17 cellular contexts compared by ENCODE assay signal in genomic region chr4:130026185-130026584, GRCh38.
DNase-seq lines count a peak whose midpoint lies in the region; ATAC-seq and TF ChIP-seq lines count a peak whose summit lies in the region.
"Had no signal": no experiment of that assay in that cellular context is flagged by ENCODE, and none has a peak within 500 bp of the region (broad histone marks: within the 10 kb centered on the region; RNA-seq: fewer than 3 reads in every experiment).

No MANE protein-coding gene starts in this region.

- 0% methylated on average over 1 of the region's 1 CpG for WGBS in ectodermal cell, 2 experiments
- 87 to 94% methylated on average over 1 of the region's 1 CpG for WGBS in body of pancreas, 2 donors

- ATAC-seq in body of pancreas: no peak
- ATAC-seq: A549; activated CD8-positive, alpha-beta T cell treated with anti-CD3 and anti-CD28 coated beads, Interleukin-2, amount 10 ng/mL, durations not matched to agents 7 days and 5 days; CD8-positive, alpha-beta T cell; foreskin keratinocyte had no signal

- H3K36me3 ChIP-seq in ectodermal cell (ENCODE audit: control insufficient read depth, insufficient read depth, low read length) (no peaks in the 10 kb centered on the region), body of pancreas (replicated peaks in 1 of 2; ENCODE audit: insufficient read depth in 1 of 2, low read depth in 2 of 2) (no peaks in the 10 kb centered on the region)
- H3K36me3 ChIP-seq: tibial artery had no signal

- intact Hi-C loops in body of pancreas (cut with DNase I) (no loop called here), dorsolateral prefrontal cortex (cut with DNase I) (no loop called here)

- H3K4me3 ChIP-seq in ectodermal cell (ENCODE audit: insufficient read depth, low read depth, low read length) (no peak overlapping the region), body of pancreas (no peak overlapping the region), dorsolateral prefrontal cortex (no peak overlapping the region)
- H3K4me3 ChIP-seq: A549, PC-9, tibial artery had no signal

- H3K27ac ChIP-seq in ectodermal cell (ENCODE audit: insufficient read depth, low read depth, low read length, poor library complexity, severe bottlenecking) (peak overlapping the region; percentile 16), body of pancreas (no peak overlapping the region), dorsolateral prefrontal cortex (no peak overlapping the region)
- H3K27ac ChIP-seq: A549, foreskin keratinocyte, PC-9, tibial artery had no signal

- no peak for TF ChIP-seq CTCF in body of pancreas (IDR thresholded peaks at IDR 0.05)
- no peak for TF ChIP-seq CTCF in dorsolateral prefrontal cortex (IDR thresholded peaks at IDR 0.05 in 54 of 56, conservative IDR thresholded peaks at IDR 0.05 in 2 of 56; ENCODE audit: low read depth in 1 of 56, partially characterized antibody in 56 of 56)

- H3K4me1 ChIP-seq in ectodermal cell (ENCODE audit: control insufficient read depth, insufficient read depth, low read length) (peaks cover 5% of the 10 kb centered on the region), body of pancreas (no peaks in the 10 kb centered on the region)
- H3K4me1 ChIP-seq: A549, foreskin keratinocyte, tibial artery had no signal

- peak; percentile 99 for DNase-seq in DMS153 (lab: John Stamatoyannopoulos, UW)
- DNase-seq in NCI-H1417 treated with DMSO at 0.1 percent for 48 hours (lab: John Stamatoyannopoulos, UW): peak; percentile 98
- DNase-seq in NCI-H345 (lab: John Stamatoyannopoulos, UW): peak; percentile 94
- no peak for DNase-seq in NOMO-1 treated with DMSO at 0.1 percent for 48 hours (lab: John Stamatoyannopoulos, UW; ENCODE audit: unreplicated experiment)
- DNase-seq in body of pancreas: no peak
- no peak for DNase-seq in HT-29 (ENCODE audit: low spot score)
- no peak for DNase-seq in dorsolateral prefrontal cortex
- DNase-seq: activated CD8-positive, alpha-beta T cell treated with anti-CD3 and anti-CD28 coated beads, Interleukin-2, amount 10 ng/mL, durations not matched to agents 7 days and 5 days; caudate nucleus; CD8-positive, alpha-beta T cell; foreskin keratinocyte; nucleus accumbens; PC-9; stimulated activated CD4-positive, alpha-beta T cell treated with anti-CD3 and anti-CD28 coated beads, Interleukin-4, amount 100 ng/mL, for 24 hours; tibial artery had no signal

- H3K9me3 ChIP-seq in ectodermal cell (ENCODE audit: control insufficient read depth, low read length) (no peaks in the 10 kb centered on the region), body of pancreas (no peaks in the 10 kb centered on the region)
- H3K9me3 ChIP-seq: A549, tibial artery had no signal

- TF ChIP-seq POLR2A in body of pancreas (IDR thresholded peaks at IDR 0.05): no peak

- H3K27me3 ChIP-seq in ectodermal cell (ENCODE audit: control insufficient read depth, insufficient read depth, low read length, poor library complexity, severe bottlenecking): no peaks in the 10 kb centered on the region
- no peaks in the 10 kb centered on the region for H3K27me3 ChIP-seq in body of pancreas
- H3K27me3 ChIP-seq in dorsolateral prefrontal cortex: no peaks in the 10 kb centered on the region
- H3K27me3 ChIP-seq: foreskin keratinocyte, tibial artery had no signal

Comparison
In these comparisons a context has a peak if more than half of its experiments do, and no peak if none do; other contexts are left out.
1. DNase-seq: peak in DMS153 (single experiment), NCI-H1417 treated with DMSO at 0.1 percent for 48 hours (single experiment) and NCI-H345 (single experiment); none in NOMO-1 treated with DMSO at 0.1 percent for 48 hours (single experiment), body of pancreas (0 of 4), HT-29 (single experiment) and dorsolateral prefrontal cortex (0 of 10).